In the genomic region with DNA sequence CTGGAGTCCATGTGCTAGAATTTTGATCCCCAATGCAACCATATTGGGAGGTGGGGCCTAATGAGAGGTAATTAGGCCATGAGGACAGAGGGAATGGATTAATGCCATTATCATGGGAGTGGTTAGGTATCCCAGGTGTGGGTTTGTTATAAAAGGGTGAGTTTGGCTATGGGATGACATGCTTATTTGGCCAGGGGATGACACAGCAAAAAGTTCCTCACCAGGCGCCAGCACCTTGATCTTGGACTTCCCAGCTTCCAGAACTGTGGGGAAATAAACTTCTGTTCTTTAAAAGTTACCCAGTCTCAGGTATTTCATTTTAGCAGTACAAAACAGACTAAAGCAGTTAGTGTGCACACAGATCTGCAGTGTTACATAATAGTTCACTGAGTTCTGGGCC, we compare ENCODE assay signal across 32 cellular contexts.
"Had no signal": no experiment of that assay in that cellular context is flagged by ENCODE, and none has a peak within 500 bp of the region (broad histone marks: within the 10 kb centered on the region; RNA-seq: fewer than 3 reads in every experiment).

No MANE protein-coding gene starts in this region.

- H3K27me3 ChIP-seq: brain microvascular endothelial cell, dorsolateral prefrontal cortex, esophagus muscularis mucosa, foreskin keratinocyte, gastrocnemius medialis, heart left ventricle had no signal

- H3K27me3 Mint-ChIP-seq: activated B cell treated with CpG ODN at 0.5 μM for 24 hours; activated CD8-positive, alpha-beta T cell treated with anti-CD3 and anti-CD28 coated beads for 36 hours; central memory CD8-positive, alpha-beta T cell; dendritic cell treated with granulocyte-macrophage colony-stimulating factor and Interleukin-4, amounts not matched to agents 40 ng/mL and 50 ng/mL, for 4 days had no signal

- H3K27ac ChIP-seq: brain microvascular endothelial cell, coronary artery, dorsolateral prefrontal cortex, esophagus muscularis mucosa, foreskin keratinocyte, gastrocnemius medialis, heart left ventricle, WERI-Rb-1 had no signal

- H3K4me3 Mint-ChIP-seq: activated B cell treated with CpG ODN at 0.5 μM for 24 hours; activated CD8-positive, alpha-beta T cell treated with anti-CD3 and anti-CD28 coated beads for 36 hours; activated naive CD8-positive, alpha-beta T cell; activated T-cell treated with anti-CD3 and anti-CD28 coated beads, Interleukin-2, amount 50 U/mL, for 4 hours; activated T-helper 17 cell treated with anti-CD3 and anti-CD28 coated beads, Interleukin-2, amount 50 U/mL, for 72 hours; central memory CD8-positive, alpha-beta T cell; dendritic cell treated with granulocyte-macrophage colony-stimulating factor and Interleukin-4, amounts not matched to agents 40 ng/mL and 50 ng/mL, for 4 days; T-helper 2 cell treated with Interferon-gamma antibody and Interleukin-4, amounts not matched to agents 5 μg/mL and 100 μg/mL, for 36 hours had no signal

- H3K4me1 ChIP-seq: esophagus muscularis mucosa, foreskin keratinocyte, gastrocnemius medialis, heart left ventricle had no signal

- H3K4me1 Mint-ChIP-seq: activated B cell treated with CpG ODN at 0.5 μM for 24 hours; activated T-helper 17 cell treated with anti-CD3 and anti-CD28 coated beads, Interleukin-2, amount 50 U/mL, for 72 hours; central memory CD8-positive, alpha-beta T cell had no signal

- DNase-seq: activated B cell treated with CpG ODN at 0.5 μM for 24 hours; activated CD4-positive, alpha-beta T cell treated with anti-CD3 and anti-CD28 coated beads for 48 hours; activated CD4-positive, alpha-beta T cell treated with anti-CD3 and anti-CD28 coated beads, Interleukin-2, amount 50 U/mL, for 1 hour; activated CD4-positive, alpha-beta T cell treated with anti-CD3 and anti-CD28 coated beads, Interleukin-2, amount 50 U/mL, for 48 hours; activated CD8-positive, alpha-beta memory T cell treated with anti-CD3 and anti-CD28 coated beads for 24 hours; activated CD8-positive, alpha-beta T cell treated with anti-CD3 and anti-CD28 coated beads for 36 hours; activated effector memory CD4-positive, alpha-beta T cell treated with Interleukin-2 at 50 U/mL for 16 hours; activated gamma-delta T cell treated with Interleukin-2 at 50 U/mL for 16 hours; activated naive CD4-positive, alpha-beta T cell treated with anti-CD3 and anti-CD28 coated beads, Interleukin-2, amount 50 U/mL, for 16 hours; activated naive CD4-positive, alpha-beta T cell treated with Interleukin-2 at 50 U/mL for 16 hours; activated T-cell treated with anti-CD3 and anti-CD28 coated beads, Interleukin-2, amount 50 U/mL, for 4 hours; amniotic stem cell; anterior cingulate cortex; brain microvascular endothelial cell; dorsolateral prefrontal cortex; effector memory CD4-positive, alpha-beta T cell; erythroblast; foreskin keratinocyte; gastrocnemius medialis; glutamatergic neuron; heart left ventricle; T1000; WERI-Rb-1 had no signal

- FAIRE-seq: astrocyte, bronchial epithelial cell had no signal

- H3K9me3 Mint-ChIP-seq: activated B cell treated with CpG ODN at 0.5 μM for 24 hours; activated CD8-positive, alpha-beta T cell treated with anti-CD3 and anti-CD28 coated beads for 36 hours; activated T-cell treated with anti-CD3 and anti-CD28 coated beads, Interleukin-2, amount 50 U/mL, for 4 hours; activated T-helper 17 cell treated with anti-CD3 and anti-CD28 coated beads, Interleukin-2, amount 50 U/mL, for 72 hours; central memory CD8-positive, alpha-beta T cell; dendritic cell treated with granulocyte-macrophage colony-stimulating factor and Interleukin-4, amounts not matched to agents 40 ng/mL and 50 ng/mL, for 4 days; T-helper 2 cell treated with Interferon-gamma antibody and Interleukin-4, amounts not matched to agents 5 μg/mL and 100 μg/mL, for 36 hours had no signal

- H3K27ac Mint-ChIP-seq: activated B cell treated with CpG ODN at 0.5 μM for 24 hours; activated CD8-positive, alpha-beta T cell treated with anti-CD3 and anti-CD28 coated beads for 36 hours; activated naive CD8-positive, alpha-beta T cell; activated T-helper 17 cell treated with anti-CD3 and anti-CD28 coated beads, Interleukin-2, amount 50 U/mL, for 72 hours; dendritic cell treated with granulocyte-macrophage colony-stimulating factor and Interleukin-4, amounts not matched to agents 40 ng/mL and 50 ng/mL, for 4 days; T-helper 2 cell treated with Interferon-gamma antibody and Interleukin-4, amounts not matched to agents 5 μg/mL and 100 μg/mL, for 36 hours had no signal

- H3K4me3 ChIP-seq: coronary artery, dorsolateral prefrontal cortex, esophagus muscularis mucosa, gastrocnemius medialis, heart left ventricle had no signal

- H3K36me3 ChIP-seq: brain microvascular endothelial cell, esophagus muscularis mucosa, gastrocnemius medialis, heart left ventricle, WERI-Rb-1 had no signal

- H3K36me3 Mint-ChIP-seq: activated naive CD8-positive, alpha-beta T cell had no signal

- H3K9me3 ChIP-seq: esophagus muscularis mucosa, gastrocnemius medialis, heart left ventricle had no signal
